9 cellular contexts compared by ENCODE assay signal in genomic region chr15:52651114-52651513, GRCh38. TPM values are rescaled to one million over a fixed set of nuclear protein-coding genes. Genes with fewer than 3 reads are reported as not detected.
A peak's percentile ranks its signal among the peaks of the same experiment; 100 is the strongest.
DNase-seq lines count a peak whose midpoint lies in the region; ATAC-seq, FAIRE-seq and TF ChIP-seq lines count a peak whose summit lies in the region.
"Had no signal": no experiment of that assay in that cellular context is flagged by ENCODE, and none has a peak within 500 bp of the region (broad histone marks: within the 10 kb centered on the region; RNA-seq: fewer than 3 reads in every experiment).

No MANE protein-coding gene starts in this region.

- H3K9me1 ChIP-seq in K562 (ENCODE audit: control insufficient read depth, insufficient read depth, low read length): no peaks in the 10 kb centered on the region

- no peaks in the 10 kb centered on the region for H3K36me3 Mint-ChIP-seq in activated naive CD8-positive, alpha-beta T cell treated with anti-CD3 and anti-CD28 coated beads for 36 hours
- H3K36me3 Mint-ChIP-seq in activated naive CD8-positive, alpha-beta T cell treated with anti-CD3 and anti-CD28 coated beads, Interleukin-2, amount 50 U/mL, for 24 hours (ENCODE audit: low read depth): no peaks in the 10 kb centered on the region
- peaks cover 24% of the 10 kb centered on the region for H3K36me3 Mint-ChIP-seq in memory B cell

- H3K79me2 ChIP-seq in K562 (ENCODE audit: control insufficient read depth, insufficient read depth, low read length): no peaks in the 10 kb centered on the region

- no TSS peak for BruUV-seq in K562 (replicated peaks; lab: Mats Ljungman, UMichigan)

- FAIRE-seq in K562 (lab: Jason Lieb, UNC): no peak

- intact Hi-C loops in K562 (cut with micrococcal nuclease): loop anchor here (10.0 kb wide), 1 partner anchor 64 kb away; no protein-coding TSS in a partner anchor
- intact Hi-C loops in thyroid gland (cut with DNase I): no loop called here
- intact Hi-C loops in spleen (cut with DNase I; ENCODE audit: low total_unique reads): no loop called here

- DNase-seq in activated naive CD8-positive, alpha-beta T cell treated with anti-CD3 and anti-CD28 coated beads for 36 hours: no peak
- no peak for DNase-seq in activated naive CD8-positive, alpha-beta T cell treated with anti-CD3 and anti-CD28 coated beads, Interleukin-2, amount 50 U/mL, for 24 hours
- no peak for DNase-seq in K562 (ENCODE audit: extremely low read depth in 1 of 4, low spot score in 3 of 4)
- no peak for DNase-seq in memory B cell (ENCODE audit: low spot score in 2 of 2)
- no peak for DNase-seq in thyroid gland
- DNase-seq in 8988T: no peak
- no peak for DNase-seq in spleen

- CTCF ChIA-PET in K562 (lab: Yijun Ruan, JAX; ENCODE audit: low intra/inter-chr PET ratio): no interaction called here

- peak overlapping the region; percentile 93; the same call in 1 of the 2 replicates for H2AFZ ChIP-seq in K562 (ENCODE audit: low read depth, low read length)

- TF ChIP-seq CTCF in K562 (IDR thresholded peaks at IDR 0.05 in 2 of 3, conservative IDR thresholded peaks at IDR 0.05 in 1 of 3; ENCODE audit: insufficient read depth in 2 of 3, low read depth in 1 of 3, low read length in 3 of 3) (no peak), thyroid gland (IDR thresholded peaks at IDR 0.05) (no peak), spleen (IDR thresholded peaks at IDR 0.05 in 8 of 11, conservative IDR thresholded peaks at IDR 0.05 in 3 of 11) (no peak)

- H3K9me3 ChIP-seq in K562 (replicated peaks; ENCODE audit: control insufficient read depth, insufficient read depth, low read depth, low read length) (no peaks in the 10 kb centered on the region), thyroid gland (no peaks in the 10 kb centered on the region), spleen (no peaks in the 10 kb centered on the region)
- H3K9me3 ChIP-seq: Peyer's patch had no signal

- H3K27me3 ChIP-seq in K562 (ENCODE audit: control insufficient read depth in 2 of 2, insufficient read depth in 2 of 2, low read length in 2 of 2): no peaks in the 10 kb centered on the region; a peak in 1 of 5 replicates
- no peaks in the 10 kb centered on the region for H3K27me3 ChIP-seq in thyroid gland
- no peaks in the 10 kb centered on the region for H3K27me3 ChIP-seq in spleen (replicated peaks in 1 of 7)
- H3K27me3 ChIP-seq: Peyer's patch had no signal

- 89% methylated on average over 1 of the region's 1 CpG for WGBS in K562 (ENCODE audit: insufficient coverage, low coverage, missing lambda C conversion rate)
- WGBS in thyroid gland, 2 donors: 89 to 95% methylated on average over 1 of the region's 1 CpG
- WGBS in spleen, 5 donors: 91 to 98% (median 94%) methylated on average over 1 of the region's 1 CpG

- H3K4me3 ChIP-seq in K562 (no peak overlapping the region; the same call in 1 of the 2 replicates), thyroid gland (replicated peaks in 1 of 3) (no peak overlapping the region), spleen (no peak overlapping the region)

- no peaks in the 10 kb centered on the region for H3K9me3 Mint-ChIP-seq in activated naive CD8-positive, alpha-beta T cell treated with anti-CD3 and anti-CD28 coated beads for 36 hours
- no peaks in the 10 kb centered on the region for H3K9me3 Mint-ChIP-seq in activated naive CD8-positive, alpha-beta T cell treated with anti-CD3 and anti-CD28 coated beads, Interleukin-2, amount 50 U/mL, for 24 hours
- H3K9me3 Mint-ChIP-seq in memory B cell: no peaks in the 10 kb centered on the region

- TF ChIP-seq POLR2A in K562 (conservative IDR thresholded peaks at IDR 0.05): no peak
- TF ChIP-seq POLR2A in thyroid gland (IDR thresholded peaks at IDR 0.05): no peak
- no peak for TF ChIP-seq POLR2A in spleen (IDR thresholded peaks at IDR 0.05)

- peak overlapping the region; percentile 75 for H3K4me2 ChIP-seq in K562 (ENCODE audit: insufficient read depth, low read length)

- no peak overlapping the region for H3K27ac Mint-ChIP-seq in activated naive CD8-positive, alpha-beta T cell treated with anti-CD3 and anti-CD28 coated beads for 36 hours
- H3K27ac Mint-ChIP-seq in activated naive CD8-positive, alpha-beta T cell treated with anti-CD3 and anti-CD28 coated beads, Interleukin-2, amount 50 U/mL, for 24 hours: no peak overlapping the region
- H3K27ac Mint-ChIP-seq in memory B cell: peak overlapping the region; percentile 86

- H3K4me3 Mint-ChIP-seq in activated naive CD8-positive, alpha-beta T cell treated with anti-CD3 and anti-CD28 coated beads for 36 hours: peak overlapping the region; percentile 56
- no peak overlapping the region for H3K4me3 Mint-ChIP-seq in activated naive CD8-positive, alpha-beta T cell treated with anti-CD3 and anti-CD28 coated beads, Interleukin-2, amount 50 U/mL, for 24 hours
- H3K4me3 Mint-ChIP-seq in memory B cell: no peak overlapping the region

- H3K27ac ChIP-seq in K562 (ENCODE audit: extremely low read depth, low read depth, low read length): peak overlapping the region; percentile 68; the same call in 1 of the 3 replicates
- peak overlapping the region in 2 of 3 donors; percentile 70 to 72 for H3K27ac ChIP-seq in thyroid gland
- H3K27ac ChIP-seq in spleen: peak overlapping the region in 3 of 8 donors; percentile 49 to 58 (median 51)

- H3K4me1 Mint-ChIP-seq in activated naive CD8-positive, alpha-beta T cell treated with anti-CD3 and anti-CD28 coated beads for 36 hours: peaks cover 12% of the 10 kb centered on the region
- peaks cover 4% of the 10 kb centered on the region for H3K4me1 Mint-ChIP-seq in activated naive CD8-positive, alpha-beta T cell treated with anti-CD3 and anti-CD28 coated beads, Interleukin-2, amount 50 U/mL, for 24 hours
- peaks cover 13% of the 10 kb centered on the region for H3K4me1 Mint-ChIP-seq in memory B cell

- H3K36me3 ChIP-seq in K562 (ENCODE audit: control insufficient read depth, insufficient read depth, low read length) (no peaks in the 10 kb centered on the region), thyroid gland (no peaks in the 10 kb centered on the region), spleen (peaks cover 0 to 93% (median 20%) of the 10 kb centered on the region in 6 donors)

- ATAC-seq in activated naive CD8-positive, alpha-beta T cell treated with anti-CD3 and anti-CD28 coated beads, Interleukin-2, amount 50 U/mL, for 24 hours: no peak
- ATAC-seq in K562: no peak
- no peak for ATAC-seq in memory B cell (ENCODE audit: low read depth)
- ATAC-seq in GM19452 (IDR thresholded peaks at IDR 0.05; ENCODE audit: unreplicated experiment): no peak

- in situ Hi-C loops in K562 (cut with MboI): no loop called here

- H4K20me1 ChIP-seq in K562 (replicated peaks; ENCODE audit: control insufficient read depth, insufficient read depth, low read length): no peaks in the 10 kb centered on the region

- no peaks in the 10 kb centered on the region for H3K27me3 Mint-ChIP-seq in activated naive CD8-positive, alpha-beta T cell treated with anti-CD3 and anti-CD28 coated beads for 36 hours
- no peaks in the 10 kb centered on the region for H3K27me3 Mint-ChIP-seq in activated naive CD8-positive, alpha-beta T cell treated with anti-CD3 and anti-CD28 coated beads, Interleukin-2, amount 50 U/mL, for 24 hours
- H3K27me3 Mint-ChIP-seq in memory B cell: no peaks in the 10 kb centered on the region

- no peak for TF ChIP-seq EP300 in K562 (IDR thresholded peaks at IDR 0.05; ENCODE audit: low read length)

- TF ChIP-seq RAD21 in K562 (CRISPR knock-in tag; conservative IDR thresholded peaks at IDR 0.05 in 1 of 2, IDR thresholded peaks at IDR 0.05 in 1 of 2): no peak

- H3K9ac ChIP-seq in K562 (ENCODE audit: insufficient read depth in 1 of 2, low read depth in 2 of 2, low read length in 2 of 2): peak overlapping the region in 1 of 2 experiments; percentile 47; a peak in 1 of 4 replicates

- POLR2A ChIA-PET in K562 (lab: Yijun Ruan, JAX): interaction anchor here (1.5 to 2.8 kb wide), 4 partner anchors 11 to 16 kb away, joined by 3 to 8 read pairs (median 6); no protein-coding TSS in a partner anchor

- H3K4me1 ChIP-seq in K562 (replicated peaks in 1 of 2; ENCODE audit: control insufficient read depth in 2 of 2, insufficient read depth in 2 of 2, low read length in 2 of 2) (peaks cover 0 to 15% of the 10 kb centered on the region in 2 experiments; a peak in 3 of 5 replicates), thyroid gland (peaks cover 38 to 39% of the 10 kb centered on the region in 2 donors), spleen (peaks cover 3 to 58% (median 27%) of the 10 kb centered on the region in 6 donors)

TF ChIP-seq in K562, 482 proteins besides CTCF, POLR2A, EP300 and RAD21:
- no peak for TF ChIP-seq CEBPG (CRISPR knock-in tag; IDR thresholded peaks at IDR 0.05)
- TF ChIP-seq CEBPG (tag; conservative IDR thresholded peaks at IDR 0.05 in 1 of 2, IDR thresholded peaks at IDR 0.05 in 1 of 2): peak in 1 of 2 experiments; percentile 51; a peak in 2 of 4 replicates
- no peak for TF ChIP-seq ZNF274 (IDR thresholded peaks at IDR 0.05; ENCODE audit: borderline replicate concordance, low read depth, low read length)
- TF ChIP-seq CEBPB (tag; IDR thresholded peaks at IDR 0.05): peak; percentile 58; the same call in 1 of the 2 replicates

RNA-seq across cellular contexts. Expression of gene ATOSA, which starts 28.1 kb away (rescaled TPM):
- 1 to 10 TPM; 9.7 to 9.8 TPM for total RNA-seq in activated naive CD8-positive, alpha-beta T cell treated with anti-CD3 and anti-CD28 coated beads for 36 hours
- 7.7 and 29.7 TPM in 2 replicates for total RNA-seq in K562 (2011; cell fraction: chromatin; rRNA removed; ENCODE audit: low replicate concordance)
- 3.7 and 5.1 TPM in 2 replicates for total RNA-seq in K562 (2011; cell fraction: nucleolus; rRNA removed)
- 17.5 and 28.7 TPM in 2 replicates for total RNA-seq in K562 (2011; cell fraction: nucleoplasm; rRNA removed)
- total RNA-seq in K562 (2014; rRNA removed) (3.9 and 5.2 TPM in 2 replicates), K562 (2014; rRNA removed; fragmentation: Illumina TruSeq; extraction: Trizol) (3.7 and 3.8 TPM in 2 replicates), K562 (2015; rRNA removed; fragmentation: Illumina TruSeq; extraction: Trizol) (3.2 and 3.9 TPM in 2 replicates), K562 (2021) (3.9 and 6.1 TPM in 2 replicates), thyroid gland (100 to 1,000 TPM in 2 of 4 donors, 10 to 100 TPM in 2; 88.7 to 164 (median 117) TPM), spleen (100 to 1,000 TPM in 2 of 7 donors, 10 to 100 TPM in 5; 65.2 to 148 (median 80.3) TPM)
- polyA plus RNA-seq in K562 (2011; rRNA removed) (5.2 and 5.9 TPM in 2 replicates), K562 (2014; fragmentation: Illumina TruSeq; extraction: Trizol) (4.2 and 5.8 TPM in 2 replicates), K562 (2014; fragmentation: Nextera tagmentation; extraction: Ambion mirVana) (1 to 10 TPM; 2.0 to 2.1 TPM), K562 (2014; rRNA removed) (3.0 and 3.6 TPM in 2 replicates), spleen (10 to 100 TPM; 57.0 to 80.7 (median 59.9) TPM)
- 1.1 and 3.0 TPM in 2 replicates for polyA plus RNA-seq in K562 (2011; cell fraction: cytosol; rRNA removed)
- 8.6 and 12.3 TPM in 2 replicates for polyA plus RNA-seq in K562 (2011; cell fraction: nucleus; rRNA removed)
- polyA plus RNA-seq in K562 (2012): 4.5 and 9.3 TPM in 2 replicates
- polyA minus RNA-seq in K562 (2011; rRNA and poly(A)+ RNA removed): 10.3 and 10.8 TPM in 2 replicates
- 3.7 and 6.5 TPM in 2 replicates for polyA minus RNA-seq in K562 (2011; cell fraction: cytosol; rRNA and poly(A)+ RNA removed)
- 8.2 and 12.2 TPM in 2 replicates for polyA minus RNA-seq in K562 (2011; cell fraction: nucleus; rRNA and poly(A)+ RNA removed)
